Comparison of ENCODE assay signal across 22 cellular contexts in genomic region chr12:90589966-90590365, GRCh38.
"Had no signal": no experiment of that assay in that cellular context is flagged by ENCODE, and none has a peak within 500 bp of the region (broad histone marks: within the 10 kb centered on the region; RNA-seq: fewer than 3 reads in every experiment).

No MANE protein-coding gene starts in this region.

- DNase-seq: effector memory CD8-positive, alpha-beta T cell; foreskin melanocyte; heart left ventricle; hypothalamus; kidney glomerular epithelial cell; mucosa of descending colon; naive thymus-derived CD8-positive, alpha-beta T cell; psoas muscle; retina; right lobe of liver; spleen; stimulated activated CD4-positive, alpha-beta T cell treated with anti-CD3 and anti-CD28 coated beads, Interleukin-15, amount 100 ng/mL, for 24 hours; stimulated activated CD4-positive, alpha-beta T cell treated with anti-CD3 and anti-CD28 coated beads, Interleukin-1b, Interleukin-23, amount 100 ng/mL, for 48 hours; stimulated activated CD4-positive, alpha-beta T cell treated with anti-CD3 and anti-CD28 coated beads, Interleukin-4, amount 100 ng/mL, for 24 hours; stimulated activated naive B cell treated with anti-CD40 and anti-IgM and Interleukin-4, amounts not matched to agents 10 μg/mL and 1 μg/mL and 100 μg/mL, for 72 hours; stimulated activated naive CD8-positive, alpha-beta T cell treated with anti-CD3 and anti-CD28 coated beads, Interleukin-15, amount 100 ng/mL, for 72 hours; substantia nigra; transverse colon had no signal

- H3K4me1 ChIP-seq: esophagus muscularis mucosa, psoas muscle, right lobe of liver, spleen, transverse colon had no signal

- H3K27me3 ChIP-seq: esophagus muscularis mucosa, heart left ventricle, neutrophil, right lobe of liver, spleen, transverse colon had no signal

- H3K9me3 ChIP-seq: esophagus muscularis mucosa, heart left ventricle, mucosa of descending colon, neutrophil, psoas muscle, right lobe of liver, spleen, thoracic aorta, transverse colon had no signal

- H3K4me3 ChIP-seq: esophagus muscularis mucosa, heart left ventricle, mucosa of descending colon, psoas muscle, right lobe of liver, spleen, thoracic aorta, transverse colon had no signal

- H3K27ac ChIP-seq: epithelial cell of prostate, esophagus muscularis mucosa, heart left ventricle, neutrophil, psoas muscle, right lobe of liver, spleen, thoracic aorta, transverse colon had no signal

- H3K36me3 ChIP-seq: esophagus muscularis mucosa, heart left ventricle, neutrophil, right lobe of liver, spleen, thoracic aorta, transverse colon had no signal
